1 cellular context compared by ENCODE assay signal in the genomic region with DNA sequence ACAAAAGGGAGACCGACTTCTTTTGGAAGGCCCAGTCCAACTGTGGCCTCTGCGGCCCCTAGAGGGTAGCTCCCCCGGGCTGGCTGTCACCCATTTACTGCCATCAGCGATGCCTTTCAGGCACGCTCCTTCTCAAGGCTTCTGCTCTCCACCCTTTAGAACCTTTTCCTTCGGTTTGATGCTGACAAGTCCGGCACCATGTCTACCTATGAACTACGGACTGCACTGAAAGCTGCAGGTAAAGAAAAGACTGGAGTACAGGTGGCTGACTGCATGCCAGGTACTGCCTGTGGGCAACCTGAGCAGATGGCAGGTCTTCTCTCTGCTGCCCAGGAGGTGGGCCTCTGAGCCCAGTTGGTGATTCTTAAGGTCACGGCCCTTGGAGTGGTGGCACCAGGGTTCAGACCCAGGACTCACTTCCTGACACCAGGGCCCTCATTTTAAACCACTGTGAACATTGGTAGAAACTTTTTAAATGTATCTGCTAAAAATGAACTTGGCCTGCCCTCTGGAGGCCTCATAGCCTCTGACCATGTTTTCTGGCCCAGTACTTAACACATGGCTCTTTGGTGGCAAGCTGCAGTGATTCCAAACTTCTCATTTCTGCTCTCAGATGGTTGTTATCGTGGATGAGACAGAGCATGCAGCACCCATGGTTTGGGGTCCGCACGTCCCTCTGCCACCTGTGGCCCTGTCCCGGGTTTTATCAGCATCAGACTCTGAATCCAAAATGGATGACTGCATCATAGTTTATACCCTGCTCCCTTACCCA.
TF ChIP-seq lines count a peak whose summit lies in the region.

No MANE protein-coding gene starts in this region.

TF ChIP-seq in GM23338, 12 proteins besides CTCF, POLR2A, EP300 and RAD21:
- TF ChIP-seq STAT1 (IDR thresholded peaks at IDR 0.05; ENCODE audit: unreplicated experiment): no peak
- no peak for TF ChIP-seq ZNF114 (CRISPR knock-in tag; IDR thresholded peaks at IDR 0.05)
- TF ChIP-seq, protein P1, sequence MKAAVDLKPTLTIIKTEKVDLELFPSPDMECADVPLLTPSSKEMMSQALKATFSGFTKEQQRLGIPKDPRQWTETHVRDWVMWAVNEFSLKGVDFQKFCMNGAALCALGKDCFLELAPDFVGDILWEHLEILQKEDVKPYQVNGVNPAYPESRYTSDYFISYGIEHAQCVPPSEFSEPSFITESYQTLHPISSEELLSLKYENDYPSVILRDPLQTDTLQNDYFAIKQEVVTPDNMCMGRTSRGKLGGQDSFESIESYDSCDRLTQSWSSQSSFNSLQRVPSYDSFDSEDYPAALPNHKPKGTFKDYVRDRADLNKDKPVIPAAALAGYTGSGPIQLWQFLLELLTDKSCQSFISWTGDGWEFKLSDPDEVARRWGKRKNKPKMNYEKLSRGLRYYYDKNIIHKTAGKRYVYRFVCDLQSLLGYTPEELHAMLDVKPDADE (IDR thresholded peaks at IDR 0.05): no peak
